ENCODE assay signal across 1 cellular context in the genomic region with DNA sequence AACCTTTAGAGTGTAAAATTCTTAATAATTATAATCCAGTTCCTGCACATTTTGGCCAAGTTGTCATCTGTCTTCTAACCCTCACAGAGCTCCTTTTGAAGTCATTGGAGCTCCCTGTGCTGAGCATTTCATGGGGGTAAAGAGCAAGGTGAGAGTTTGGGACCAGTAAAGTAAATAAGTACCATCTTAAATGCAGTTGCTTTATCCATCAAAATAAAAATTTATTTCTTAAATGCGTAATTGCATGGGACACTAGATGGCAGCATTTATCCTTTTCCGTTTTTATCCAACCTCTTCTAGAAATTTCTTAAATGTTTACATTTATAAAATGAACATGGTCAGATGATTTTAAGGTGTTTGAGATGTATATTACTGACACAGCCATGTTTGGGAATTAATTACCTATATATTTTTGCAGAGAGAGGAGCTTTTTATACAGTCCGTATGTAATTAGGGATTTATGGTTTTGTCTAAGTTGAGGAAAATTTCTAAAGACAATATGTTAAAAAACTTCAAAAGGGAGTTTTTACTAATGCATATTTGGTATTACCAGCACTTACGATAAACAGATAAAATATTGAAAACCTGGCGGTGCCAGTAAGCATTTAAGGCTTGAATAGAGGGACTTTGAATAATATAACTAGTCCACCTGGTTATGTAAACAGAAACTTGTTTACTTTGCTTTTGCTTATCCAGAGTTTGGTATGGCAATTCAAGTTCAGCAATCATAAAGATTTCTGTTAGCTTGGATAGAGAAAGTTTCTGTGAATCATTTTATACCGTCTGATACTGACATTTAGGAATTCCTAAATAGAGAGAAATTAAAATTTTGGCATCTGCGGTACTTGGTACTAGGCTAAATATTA.
TF ChIP-seq lines count a peak whose summit lies in the region.

No MANE protein-coding gene starts in this region.

TF ChIP-seq in K562, 482 proteins besides CTCF, POLR2A, EP300 and RAD21 (continued from another document):
- TF ChIP-seq, protein P1, sequence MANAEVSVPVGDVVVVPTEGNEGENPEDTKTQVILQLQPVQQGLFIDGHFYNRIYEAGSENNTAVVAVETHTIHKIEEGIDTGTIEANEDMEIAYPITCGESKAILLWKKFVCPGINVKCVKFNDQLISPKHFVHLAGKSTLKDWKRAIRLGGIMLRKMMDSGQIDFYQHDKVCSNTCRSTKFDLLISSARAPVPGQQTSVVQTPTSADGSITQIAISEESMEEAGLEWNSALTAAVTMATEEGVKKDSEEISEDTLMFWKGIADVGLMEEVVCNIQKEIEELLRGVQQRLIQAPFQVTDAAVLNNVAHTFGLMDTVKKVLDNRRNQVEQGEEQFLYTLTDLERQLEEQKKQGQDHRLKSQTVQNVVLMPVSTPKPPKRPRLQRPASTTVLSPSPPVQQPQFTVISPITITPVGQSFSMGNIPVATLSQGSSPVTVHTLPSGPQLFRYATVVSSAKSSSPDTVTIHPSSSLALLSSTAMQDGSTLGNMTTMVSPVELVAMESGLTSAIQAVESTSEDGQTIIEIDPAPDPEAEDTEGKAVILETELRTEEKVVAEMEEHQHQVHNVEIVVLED (CRISPR knock-in tag; IDR thresholded peaks at IDR 0.05) = no peak
- TF ChIP-seq NFYB (IDR thresholded peaks at IDR 0.05; ENCODE audit: extremely low read depth, insufficient read length) (no peak), SUPT5H (IDR thresholded peaks at IDR 0.05) (0 out of 2 replicates have a peak, but pooled peaks have one; percentile 24), BRD4 (IDR thresholded peaks at IDR 0.05) (no peak), LEF1 (IDR thresholded peaks at IDR 0.05) (no peak)
